Comparison of ENCODE assay signal across 1 cellular context in the genomic region with DNA sequence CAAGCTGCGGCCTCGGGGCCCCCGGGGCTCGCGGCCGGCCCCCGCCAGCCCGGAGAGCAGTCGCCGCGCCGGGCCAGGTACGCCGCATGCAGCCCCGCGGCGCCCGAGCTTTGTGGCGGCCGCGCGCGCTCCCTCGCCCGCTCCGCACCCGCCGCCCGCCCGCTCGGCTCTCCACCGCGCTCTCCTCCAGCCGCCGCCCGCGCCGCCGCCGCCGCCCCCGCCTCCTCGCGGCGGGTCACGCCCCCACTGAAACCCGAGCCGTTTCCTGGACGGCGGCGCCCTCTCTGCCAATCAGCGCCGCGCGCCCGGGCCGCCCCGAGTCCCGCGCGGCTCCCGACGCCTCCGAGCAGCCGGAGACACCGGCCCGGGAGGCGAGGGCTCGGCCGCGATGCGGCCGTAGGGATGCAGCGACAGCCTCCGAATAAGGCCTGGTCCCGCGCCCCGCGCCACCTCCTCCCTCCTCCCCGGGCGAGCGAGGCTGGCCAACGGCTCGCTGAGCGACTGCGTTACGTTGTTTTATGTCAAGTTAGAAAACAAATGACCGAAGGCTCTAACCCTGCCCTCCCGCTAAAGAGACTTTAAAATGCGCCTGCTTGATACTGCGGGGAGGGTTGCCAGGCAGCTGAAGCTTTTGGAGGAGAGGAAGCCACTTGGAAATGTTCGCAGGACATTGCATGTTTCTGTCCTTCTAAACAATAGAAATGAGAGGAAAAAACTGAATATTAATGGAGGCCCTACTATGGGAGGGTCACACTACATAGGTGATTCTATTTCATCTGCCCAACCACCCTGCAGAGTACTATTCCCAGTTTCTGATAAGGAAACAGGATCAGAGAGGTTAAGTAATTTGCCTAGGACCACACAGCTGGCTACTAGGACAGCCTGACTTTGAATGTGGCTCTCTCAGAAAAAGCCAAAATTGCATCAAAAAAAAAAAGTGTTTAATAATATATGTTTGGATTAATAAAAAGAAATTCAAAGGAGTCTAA.
TF ChIP-seq lines count a peak whose summit lies in the region.

A gene (minus strand): TSS at position 184 of the 989 bp plus-strand sequence. CDS start 4,627 bp downstream, outside the sequence.

TF ChIP-seq in GM12878, 131 proteins besides CTCF, POLR2A, EP300 and RAD21:
- TF ChIP-seq, protein P1, sequence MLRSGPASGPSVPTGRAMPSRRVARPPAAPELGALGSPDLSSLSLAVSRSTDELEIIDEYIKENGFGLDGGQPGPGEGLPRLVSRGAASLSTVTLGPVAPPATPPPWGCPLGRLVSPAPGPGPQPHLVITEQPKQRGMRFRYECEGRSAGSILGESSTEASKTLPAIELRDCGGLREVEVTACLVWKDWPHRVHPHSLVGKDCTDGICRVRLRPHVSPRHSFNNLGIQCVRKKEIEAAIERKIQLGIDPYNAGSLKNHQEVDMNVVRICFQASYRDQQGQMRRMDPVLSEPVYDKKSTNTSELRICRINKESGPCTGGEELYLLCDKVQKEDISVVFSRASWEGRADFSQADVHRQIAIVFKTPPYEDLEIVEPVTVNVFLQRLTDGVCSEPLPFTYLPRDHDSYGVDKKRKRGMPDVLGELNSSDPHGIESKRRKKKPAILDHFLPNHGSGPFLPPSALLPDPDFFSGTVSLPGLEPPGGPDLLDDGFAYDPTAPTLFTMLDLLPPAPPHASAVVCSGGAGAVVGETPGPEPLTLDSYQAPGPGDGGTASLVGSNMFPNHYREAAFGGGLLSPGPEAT (IDR thresholded peaks at IDR 0.05; ENCODE audit: low read depth): no peak
- TF ChIP-seq EGR1 (IDR thresholded peaks at IDR 0.05; ENCODE audit: borderline replicate concordance in 1 of 2, low read depth in 2 of 2, low read length in 2 of 2): no peak
- TF ChIP-seq CREM (IDR thresholded peaks at IDR 0.05; ENCODE audit: low read depth): no peak
- TF ChIP-seq CBFB (IDR thresholded peaks at IDR 0.05; ENCODE audit: low read depth): no peak
- no peak for TF ChIP-seq RCOR1 (conservative IDR thresholded peaks at IDR 0.05; ENCODE audit: low read depth, low read length)
- TF ChIP-seq PAX8 (IDR thresholded peaks at IDR 0.05): no peak
- TF ChIP-seq RB1 (IDR thresholded peaks at IDR 0.05; ENCODE audit: borderline replicate concordance): no peak
- TF ChIP-seq, protein P2, sequence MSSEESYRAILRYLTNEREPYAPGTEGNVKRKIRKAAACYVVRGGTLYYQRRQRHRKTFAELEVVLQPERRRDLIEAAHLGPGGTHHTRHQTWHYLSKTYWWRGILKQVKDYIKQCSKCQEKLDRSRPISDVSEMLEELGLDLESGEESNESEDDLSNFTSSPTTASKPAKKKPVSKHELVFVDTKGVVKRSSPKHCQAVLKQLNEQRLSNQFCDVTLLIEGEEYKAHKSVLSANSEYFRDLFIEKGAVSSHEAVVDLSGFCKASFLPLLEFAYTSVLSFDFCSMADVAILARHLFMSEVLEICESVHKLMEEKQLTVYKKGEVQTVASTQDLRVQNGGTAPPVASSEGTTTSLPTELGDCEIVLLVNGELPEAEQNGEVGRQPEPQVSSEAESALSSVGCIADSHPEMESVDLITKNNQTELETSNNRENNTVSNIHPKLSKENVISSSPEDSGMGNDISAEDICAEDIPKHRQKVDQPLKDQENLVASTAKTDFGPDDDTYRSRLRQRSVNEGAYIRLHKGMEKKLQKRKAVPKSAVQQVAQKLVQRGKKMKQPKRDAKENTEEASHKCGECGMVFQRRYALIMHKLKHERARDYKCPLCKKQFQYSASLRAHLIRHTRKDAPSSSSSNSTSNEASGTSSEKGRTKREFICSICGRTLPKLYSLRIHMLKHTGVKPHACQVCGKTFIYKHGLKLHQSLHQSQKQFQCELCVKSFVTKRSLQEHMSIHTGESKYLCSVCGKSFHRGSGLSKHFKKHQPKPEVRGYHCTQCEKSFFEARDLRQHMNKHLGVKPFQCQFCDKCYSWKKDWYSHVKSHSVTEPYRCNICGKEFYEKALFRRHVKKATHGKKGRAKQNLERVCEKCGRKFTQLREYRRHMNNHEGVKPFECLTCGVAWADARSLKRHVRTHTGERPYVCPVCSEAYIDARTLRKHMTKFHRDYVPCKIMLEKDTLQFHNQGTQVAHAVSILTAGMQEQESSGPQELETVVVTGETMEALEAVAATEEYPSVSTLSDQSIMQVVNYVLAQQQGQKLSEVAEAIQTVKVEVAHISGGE (CRISPR knock-in tag; IDR thresholded peaks at IDR 0.05): no peak
- TF ChIP-seq, protein P3, sequence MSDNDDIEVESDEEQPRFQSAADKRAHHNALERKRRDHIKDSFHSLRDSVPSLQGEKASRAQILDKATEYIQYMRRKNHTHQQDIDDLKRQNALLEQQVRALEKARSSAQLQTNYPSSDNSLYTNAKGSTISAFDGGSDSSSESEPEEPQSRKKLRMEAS (IDR thresholded peaks at IDR 0.05; ENCODE audit: low read depth, low read length): no peak
- TF ChIP-seq, protein P4, sequence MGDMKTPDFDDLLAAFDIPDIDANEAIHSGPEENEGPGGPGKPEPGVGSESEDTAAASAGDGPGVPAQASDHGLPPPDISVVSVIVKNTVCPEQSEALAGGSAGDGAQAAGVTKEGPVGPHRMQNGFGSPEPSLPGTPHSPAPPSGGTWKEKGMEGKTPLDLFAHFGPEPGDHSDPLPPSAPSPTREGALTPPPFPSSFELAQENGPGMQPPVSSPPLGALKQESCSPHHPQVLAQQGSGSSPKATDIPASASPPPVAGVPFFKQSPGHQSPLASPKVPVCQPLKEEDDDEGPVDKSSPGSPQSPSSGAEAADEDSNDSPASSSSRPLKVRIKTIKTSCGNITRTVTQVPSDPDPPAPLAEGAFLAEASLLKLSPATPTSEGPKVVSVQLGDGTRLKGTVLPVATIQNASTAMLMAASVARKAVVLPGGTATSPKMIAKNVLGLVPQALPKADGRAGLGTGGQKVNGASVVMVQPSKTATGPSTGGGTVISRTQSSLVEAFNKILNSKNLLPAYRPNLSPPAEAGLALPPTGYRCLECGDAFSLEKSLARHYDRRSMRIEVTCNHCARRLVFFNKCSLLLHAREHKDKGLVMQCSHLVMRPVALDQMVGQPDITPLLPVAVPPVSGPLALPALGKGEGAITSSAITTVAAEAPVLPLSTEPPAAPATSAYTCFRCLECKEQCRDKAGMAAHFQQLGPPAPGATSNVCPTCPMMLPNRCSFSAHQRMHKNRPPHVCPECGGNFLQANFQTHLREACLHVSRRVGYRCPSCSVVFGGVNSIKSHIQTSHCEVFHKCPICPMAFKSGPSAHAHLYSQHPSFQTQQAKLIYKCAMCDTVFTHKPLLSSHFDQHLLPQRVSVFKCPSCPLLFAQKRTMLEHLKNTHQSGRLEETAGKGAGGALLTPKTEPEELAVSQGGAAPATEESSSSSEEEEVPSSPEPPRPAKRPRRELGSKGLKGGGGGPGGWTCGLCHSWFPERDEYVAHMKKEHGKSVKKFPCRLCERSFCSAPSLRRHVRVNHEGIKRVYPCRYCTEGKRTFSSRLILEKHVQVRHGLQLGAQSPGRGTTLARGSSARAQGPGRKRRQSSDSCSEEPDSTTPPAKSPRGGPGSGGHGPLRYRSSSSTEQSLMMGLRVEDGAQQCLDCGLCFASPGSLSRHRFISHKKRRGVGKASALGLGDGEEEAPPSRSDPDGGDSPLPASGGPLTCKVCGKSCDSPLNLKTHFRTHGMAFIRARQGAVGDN (IDR thresholded peaks at IDR 0.05): no peak
- TF ChIP-seq BHLHE40 (IDR thresholded peaks at IDR 0.05; ENCODE audit: borderline replicate concordance in 1 of 2, low read depth in 2 of 2, low read length in 1 of 2): no peak
- no peak for TF ChIP-seq SMARCA5 (IDR thresholded peaks at IDR 0.05)
- TF ChIP-seq SMAD5 (IDR thresholded peaks at IDR 0.05; ENCODE audit: low read depth): no peak
- no peak for TF ChIP-seq RELA (IDR thresholded peaks at IDR 0.05; ENCODE audit: borderline replicate concordance, partially characterized antibody)
- TF ChIP-seq ZNF622 (IDR thresholded peaks at IDR 0.05): no peak
- TF ChIP-seq NR2C1 (IDR thresholded peaks at IDR 0.05): no peak
- no peak for TF ChIP-seq MEF2A (IDR thresholded peaks at IDR 0.05; ENCODE audit: insufficient read depth, low read depth, low read length)
- TF ChIP-seq TBL1XR1 (IDR thresholded peaks at IDR 0.05; ENCODE audit: low read depth, low read length): no peak
TF ChIP-seq in GM12878: peak in this region for 0.
